Comparison of ENCODE assay signal across 8 cellular contexts in the genomic region with DNA sequence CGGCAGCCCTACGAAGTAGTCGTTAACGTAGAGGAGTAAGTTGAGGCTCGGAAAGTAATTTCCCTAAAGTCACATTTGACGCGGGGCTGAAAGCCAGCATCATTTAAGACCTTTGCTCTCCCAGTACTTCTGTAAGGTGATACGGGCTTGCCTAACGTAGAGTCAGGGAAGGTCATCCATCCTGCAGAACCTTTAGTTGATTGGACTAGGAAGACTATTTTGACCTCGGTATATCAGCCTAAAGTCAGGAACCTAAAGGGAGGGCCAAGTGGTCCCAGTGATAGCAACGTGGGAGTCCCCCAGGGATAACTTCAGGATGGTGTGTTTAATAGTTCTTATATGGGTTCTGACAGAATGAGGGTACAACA. TPM values are rescaled to one million over a fixed set of nuclear protein-coding genes. Genes with fewer than 3 reads are reported as not detected.
DNase-seq lines count a peak whose midpoint lies in the region; ATAC-seq and TF ChIP-seq lines count a peak whose summit lies in the region.

No MANE protein-coding gene starts in this region.

- H3K9me3 Mint-ChIP-seq in T-cell = no peaks in the 10 kb centered on the region

- DNase-seq in T-cell (no peak), fibroblast of villous mesenchyme (ENCODE audit: low read depth) (no peak), retinal pigment epithelial cell (ENCODE audit: low read depth) (no peak), AG08396 (ENCODE audit: low spot score) (no peak)

- TF ChIP-seq CTCF in fibroblast of villous mesenchyme (IDR thresholded peaks at IDR 0.05; ENCODE audit: insufficient read depth, low read depth, low read length) (no peak), retinal pigment epithelial cell (conservative IDR thresholded peaks at IDR 0.05; ENCODE audit: low read depth, low read length) (no peak)

- ATAC-seq in GM18499 (IDR thresholded peaks at IDR 0.05; ENCODE audit: insufficient read depth, unreplicated experiment) (peak; percentile 6), T-cell (replicated peaks in 1 of 4) (no peak), GM18511 (IDR thresholded peaks at IDR 0.05; ENCODE audit: unreplicated experiment) (no peak), HG02588 (IDR thresholded peaks at IDR 0.05; ENCODE audit: unreplicated experiment) (no peak), HG03139 (IDR thresholded peaks at IDR 0.05; ENCODE audit: unreplicated experiment) (no peak)

- H3K27ac Mint-ChIP-seq in T-cell = peak overlapping the region; percentile 97

- peak overlapping the region; percentile 95 to 100 (median 95) for H3K4me3 Mint-ChIP-seq in T-cell

- peaks cover 0 to 2% of the 10 kb centered on the region in 2 donors for H3K27me3 Mint-ChIP-seq in T-cell

- H3K4me1 Mint-ChIP-seq in T-cell = peaks cover 32 to 37% (median 35%) of the 10 kb centered on the region in 3 donors

- POLR2A ChIA-PET in T-cell (lab: Charles Lee) = interaction anchor here in 1 of 2 donors (0.7 to 1.4 kb wide), 2 partner anchors 89 to 144 kb away, joined by 3 to 4 read pairs; no protein-coding TSS in a partner anchor

- H3K36me3 Mint-ChIP-seq in T-cell = peaks cover 28% of the 10 kb centered on the region

- CTCF ChIA-PET in T-cell (lab: Charles Lee) = no interaction called here

- H3K4me3 ChIP-seq in fibroblast of villous mesenchyme (ENCODE audit: low read depth, low read length) (peak overlapping the region; percentile 74), retinal pigment epithelial cell (ENCODE audit: low read length) (peak overlapping the region; percentile 100)

RNA-seq across cellular contexts. Expression of gene NUP214, which starts 0.7 kb away (rescaled TPM):
- total RNA-seq in T-cell (100 to 1,000 TPM in 1 of 5 donors, 10 to 100 TPM in 4; 66.7 to 106 (median 68.5) TPM), fibroblast of villous mesenchyme (16.4 and 17.1 TPM in 2 replicates)

RNA-seq across cellular contexts. Expression of gene AIF1L, which starts 29.7 kb away (rescaled TPM):
- total RNA-seq in T-cell = under 1 TPM in 3 of 5 donors, not detected in 2; 0.37 to 0.67 (median 0.51) TPM
- total RNA-seq in fibroblast of villous mesenchyme = 0.32 and 0.43 TPM in 2 replicates
